Comparison of ENCODE assay signal across 1 cellular context in genomic region chr6:166796610-166797009, GRCh38.
TF ChIP-seq lines count a peak whose summit lies in the region.

No MANE protein-coding gene starts in this region.

TF ChIP-seq in HepG2, 621 proteins besides CTCF, POLR2A, EP300 and RAD21:
- TF ChIP-seq MNT (IDR thresholded peaks at IDR 0.05) (peak; percentile 91), ZNF142 (CRISPR knock-in tag; IDR thresholded peaks at IDR 0.05) (no peak), MAFF (IDR thresholded peaks at IDR 0.05; ENCODE audit: low read depth, low read length) (no peak), ZNF296 (CRISPR knock-in tag; conservative IDR thresholded peaks at IDR 0.05) (no peak)
TF ChIP-seq in HepG2: peak in this region for 1.
